ENCODE assay signal across 22 cellular contexts in genomic region chr22:39650996-39651782, GRCh38.
"Had no signal": no experiment of that assay in that cellular context is flagged by ENCODE, and none has a peak within 500 bp of the region (broad histone marks: within the 10 kb centered on the region; RNA-seq: fewer than 3 reads in every experiment).

No MANE protein-coding gene starts in this region.

- H3K27ac ChIP-seq: breast epithelium, heart right ventricle, upper lobe of left lung, VCaP had no signal

- H3K4me1 ChIP-seq: breast epithelium, heart right ventricle, upper lobe of left lung had no signal

- H3K9me3 Mint-ChIP-seq: activated CD4-positive, alpha-beta memory T cell treated with anti-CD3 and anti-CD28 coated beads, Interleukin-2, amount 10 ng/mL, durations not matched to agents 7 days and 5 days; activated CD4-positive, alpha-beta T cell treated with anti-CD3 and anti-CD28 coated beads, Interleukin-2, amount 10 ng/mL, durations not matched to agents 24 days and 14 days; activated naive CD4-positive, alpha-beta T cell treated with anti-CD3 and anti-CD28 coated beads for 36 hours; activated naive CD8-positive, alpha-beta T cell treated with anti-CD3 and anti-CD28 coated beads, Interleukin-2, amount 10 ng/mL, durations not matched to agents 7 days and 5 days; activated T-cell treated with anti-CD3 and anti-CD28 coated beads, Interleukin-2, amount 50 U/mL, for 72 hours; naive B cell; neural crest cell had no signal

- H3K4me3 ChIP-seq: breast epithelium, heart right ventricle, lung, upper lobe of left lung had no signal

- H3K36me3 Mint-ChIP-seq: activated naive CD8-positive, alpha-beta T cell treated with anti-CD3 and anti-CD28 coated beads, Interleukin-2, amount 10 ng/mL, durations not matched to agents 7 days and 5 days; naive B cell had no signal

- H3K4me1 Mint-ChIP-seq: activated CD4-positive, alpha-beta memory T cell treated with anti-CD3 and anti-CD28 coated beads, Interleukin-2, amount 10 ng/mL, durations not matched to agents 7 days and 5 days; activated naive CD8-positive, alpha-beta T cell treated with anti-CD3 and anti-CD28 coated beads, Interleukin-2, amount 10 ng/mL, durations not matched to agents 7 days and 5 days had no signal

- H3K27me3 Mint-ChIP-seq: activated CD4-positive, alpha-beta memory T cell treated with anti-CD3 and anti-CD28 coated beads, Interleukin-2, amount 10 ng/mL, durations not matched to agents 7 days and 5 days; activated CD4-positive, alpha-beta T cell treated with anti-CD3 and anti-CD28 coated beads, Interleukin-2, amount 10 ng/mL, durations not matched to agents 24 days and 14 days; activated naive CD8-positive, alpha-beta T cell treated with anti-CD3 and anti-CD28 coated beads, Interleukin-2, amount 10 ng/mL, durations not matched to agents 7 days and 5 days had no signal

- ATAC-seq: activated CD4-positive, CD25-positive, alpha-beta regulatory T cell treated with anti-CD3 and anti-CD28 coated beads, Interleukin-2, amount 50 U/mL, for 24 hours; activated T-cell treated with anti-CD3 and anti-CD28 coated beads, Interleukin-2, amount 50 U/mL, for 72 hours; left colon had no signal

- FAIRE-seq: endometrium, keratinocyte had no signal

- H3K9me3 ChIP-seq: upper lobe of left lung had no signal

- H3K4me3 Mint-ChIP-seq: activated CD4-positive, alpha-beta memory T cell treated with anti-CD3 and anti-CD28 coated beads, Interleukin-2, amount 10 ng/mL, durations not matched to agents 7 days and 5 days; activated CD4-positive, alpha-beta T cell treated with anti-CD3 and anti-CD28 coated beads, Interleukin-2, amount 10 ng/mL, durations not matched to agents 24 days and 14 days; activated naive CD4-positive, alpha-beta T cell treated with anti-CD3 and anti-CD28 coated beads for 36 hours; activated naive CD8-positive, alpha-beta T cell treated with anti-CD3 and anti-CD28 coated beads, Interleukin-2, amount 10 ng/mL, durations not matched to agents 7 days and 5 days; activated T-cell treated with anti-CD3 and anti-CD28 coated beads, Interleukin-2, amount 50 U/mL, for 72 hours; neural crest cell had no signal

- H3K27ac Mint-ChIP-seq: activated CD4-positive, alpha-beta memory T cell treated with anti-CD3 and anti-CD28 coated beads, Interleukin-2, amount 10 ng/mL, durations not matched to agents 7 days and 5 days; activated CD4-positive, alpha-beta T cell treated with anti-CD3 and anti-CD28 coated beads, Interleukin-2, amount 10 ng/mL, durations not matched to agents 24 days and 14 days; activated naive CD4-positive, alpha-beta T cell treated with anti-CD3 and anti-CD28 coated beads for 36 hours; activated naive CD8-positive, alpha-beta T cell treated with anti-CD3 and anti-CD28 coated beads, Interleukin-2, amount 10 ng/mL, durations not matched to agents 7 days and 5 days; activated T-cell treated with anti-CD3 and anti-CD28 coated beads, Interleukin-2, amount 50 U/mL, for 72 hours had no signal

- H3K36me3 ChIP-seq: breast epithelium, heart right ventricle, upper lobe of left lung had no signal

- H3K27me3 ChIP-seq: breast epithelium, upper lobe of left lung had no signal

- DNase-seq: activated CD4-positive, alpha-beta memory T cell treated with anti-CD3 and anti-CD28 coated beads, Interleukin-2, amount 10 ng/mL, durations not matched to agents 7 days and 5 days; activated CD4-positive, alpha-beta T cell treated with anti-CD3 and anti-CD28 coated beads, Interleukin-2, amount 10 ng/mL, durations not matched to agents 24 days and 14 days; activated effector memory CD4-positive, alpha-beta T cell treated with Interleukin-2 at 50 U/mL for 16 hours; activated naive CD4-positive, alpha-beta T cell treated with anti-CD3 and anti-CD28 coated beads for 36 hours; activated naive CD8-positive, alpha-beta T cell treated with anti-CD3 and anti-CD28 coated beads, Interleukin-2, amount 10 ng/mL, durations not matched to agents 7 days and 5 days; activated T-cell treated with anti-CD3 and anti-CD28 coated beads, Interleukin-2, amount 50 U/mL, for 72 hours; amniotic stem cell; cerebellar nuclear complex; heart right ventricle; left colon; naive B cell; retina; stimulated activated CD4-positive, alpha-beta T cell treated with anti-CD3 and anti-CD28 coated beads, Interleukin-4, amount 100 ng/mL, for 24 hours; stimulated activated naive CD4-positive, alpha-beta T cell treated with Interleukin-2 at 50 U/mL for 16 hours; upper lobe of left lung had no signal
